8 cellular contexts compared by ENCODE assay signal in the genomic region with DNA sequence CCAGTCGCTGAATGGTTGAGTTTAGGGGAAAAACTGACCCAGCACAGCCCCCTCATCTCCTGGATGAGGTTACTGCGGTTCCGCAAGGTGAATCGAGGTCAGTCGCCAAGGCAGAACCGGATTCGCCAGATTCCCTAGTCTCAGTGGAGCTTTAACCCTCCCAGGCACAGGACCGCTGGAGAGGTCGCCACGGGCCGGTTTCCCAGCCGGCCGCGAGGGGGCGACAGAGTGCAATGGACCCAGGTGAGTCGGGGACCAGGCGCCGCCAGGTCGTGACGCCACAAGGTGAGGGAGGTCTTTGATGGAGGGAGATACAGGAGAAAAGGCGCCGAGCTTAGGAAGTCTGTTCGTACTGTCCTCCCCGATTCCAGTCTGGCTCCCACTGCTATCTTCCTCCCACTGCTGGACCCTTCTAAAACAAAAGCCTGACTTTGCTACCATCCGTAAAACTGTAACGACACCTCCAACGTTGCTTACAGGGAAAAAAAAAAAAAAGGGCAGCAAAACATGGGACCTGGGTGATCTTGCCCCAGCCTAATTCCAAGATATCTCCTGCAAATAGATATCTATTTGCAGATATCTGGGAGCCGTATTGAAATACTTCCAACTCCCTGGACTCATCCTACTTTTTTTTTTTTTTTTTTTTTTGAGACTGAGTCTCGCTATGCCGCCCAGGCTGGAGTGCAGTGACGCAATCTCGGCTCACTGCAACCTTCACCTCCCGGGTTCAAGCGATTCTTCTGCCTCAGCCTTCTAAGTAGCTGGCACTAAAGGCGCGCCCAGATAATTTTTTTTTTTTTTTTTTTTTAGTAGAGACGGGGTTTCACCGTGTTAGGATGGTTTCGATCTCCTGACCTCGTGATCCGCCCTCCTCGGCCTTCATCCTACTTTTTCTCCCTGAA. TPM values are rescaled to one million over a fixed set of nuclear protein-coding genes. Genes with fewer than 3 reads are reported as not detected.
DNase-seq lines count a peak whose midpoint lies in the region; ATAC-seq and TF ChIP-seq lines count a peak whose summit lies in the region.

No MANE protein-coding gene starts in this region.

- H3K4me3 ChIP-seq in right atrium auricular region: peak overlapping the region; percentile 96
- H3K4me3 ChIP-seq in upper lobe of right lung: peak overlapping the region; percentile 84

- intact Hi-C loops in upper lobe of right lung (cut with DNase I): no loop called here

- peak overlapping the region; percentile 97 for H3K27ac Mint-ChIP-seq in T-helper 1 cell treated with Interleukin-12 subunit alpha and Interleukin-12 subunit beta and Interleukin-4 antibody, amounts not matched to agents 30 μg/mL and 1 μg/mL, for 36 hours
- H3K27ac Mint-ChIP-seq in progenitor cell of endocrine pancreas: peak overlapping the region; percentile 98

- H3K36me3 Mint-ChIP-seq in T-helper 1 cell treated with Interleukin-12 subunit alpha and Interleukin-12 subunit beta and Interleukin-4 antibody, amounts not matched to agents 30 μg/mL and 1 μg/mL, for 36 hours (ENCODE audit: low read depth): no peaks in the 10 kb centered on the region
- no peaks in the 10 kb centered on the region for H3K36me3 Mint-ChIP-seq in progenitor cell of endocrine pancreas (ENCODE audit: insufficient read depth)

- peaks cover 45% of the 10 kb centered on the region for H3K4me1 Mint-ChIP-seq in T-helper 1 cell treated with Interleukin-12 subunit alpha and Interleukin-12 subunit beta and Interleukin-4 antibody, amounts not matched to agents 30 μg/mL and 1 μg/mL, for 36 hours (ENCODE audit: low read depth)
- peaks cover 22% of the 10 kb centered on the region for H3K4me1 Mint-ChIP-seq in progenitor cell of endocrine pancreas (ENCODE audit: low read depth)

- H3K4me1 ChIP-seq in right atrium auricular region: peaks cover 0 to 39% of the 10 kb centered on the region in 2 donors
- peaks cover 38% of the 10 kb centered on the region for H3K4me1 ChIP-seq in upper lobe of right lung

- H3K9me3 ChIP-seq in right atrium auricular region: no peaks in the 10 kb centered on the region
- H3K9me3 ChIP-seq in upper lobe of right lung: no peaks in the 10 kb centered on the region

- H3K9me3 Mint-ChIP-seq in T-helper 1 cell treated with Interleukin-12 subunit alpha and Interleukin-12 subunit beta and Interleukin-4 antibody, amounts not matched to agents 30 μg/mL and 1 μg/mL, for 36 hours: no peaks in the 10 kb centered on the region
- H3K9me3 Mint-ChIP-seq in progenitor cell of endocrine pancreas (ENCODE audit: low read depth): no peaks in the 10 kb centered on the region

- TF ChIP-seq CTCF in right atrium auricular region (IDR thresholded peaks at IDR 0.05) (peak; percentile 90 to 96), progenitor cell of endocrine pancreas (IDR thresholded peaks at IDR 0.05; ENCODE audit: unreplicated experiment) (peak; percentile 100), upper lobe of right lung (IDR thresholded peaks at IDR 0.05) (peak; percentile 97)

- peak; percentile 69 for ATAC-seq in upper lobe of right lung

- peak; percentile 65 for DNase-seq in SIG-M5 treated with dmso at 0.1 percent for 504 hours (lab: John Stamatoyannopoulos, UW; ENCODE audit: unreplicated experiment)
- no peak for DNase-seq in SIG-M5 (lab: John Stamatoyannopoulos, UW)
- peak; percentile 44 for DNase-seq in NCI-H1417 treated with DMSO at 0.1 percent for 48 hours (lab: John Stamatoyannopoulos, UW)
- DNase-seq in amniotic epithelial cell (ENCODE audit: low read depth): peak; percentile 49
- peak; percentile 75 for DNase-seq in right atrium auricular region (ENCODE audit: low spot score)
- DNase-seq in progenitor cell of endocrine pancreas (ENCODE audit: low spot score, unreplicated experiment): peak; percentile 98
- DNase-seq in upper lobe of right lung: peak; percentile 96

- H3K27me3 ChIP-seq in right atrium auricular region (no peaks in the 10 kb centered on the region), upper lobe of right lung (no peaks in the 10 kb centered on the region)

- H3K27me3 Mint-ChIP-seq in T-helper 1 cell treated with Interleukin-12 subunit alpha and Interleukin-12 subunit beta and Interleukin-4 antibody, amounts not matched to agents 30 μg/mL and 1 μg/mL, for 36 hours (ENCODE audit: low read depth): peaks cover 11% of the 10 kb centered on the region
- no peaks in the 10 kb centered on the region for H3K27me3 Mint-ChIP-seq in progenitor cell of endocrine pancreas

- H3K27ac ChIP-seq in right atrium auricular region (peak overlapping the region; percentile 94 to 95), upper lobe of right lung (peak overlapping the region; percentile 97)

- H3K4me3 Mint-ChIP-seq in T-helper 1 cell treated with Interleukin-12 subunit alpha and Interleukin-12 subunit beta and Interleukin-4 antibody, amounts not matched to agents 30 μg/mL and 1 μg/mL, for 36 hours: peak overlapping the region; percentile 84
- H3K4me3 Mint-ChIP-seq in progenitor cell of endocrine pancreas (ENCODE audit: low read depth): peak overlapping the region; percentile 92

- no peaks in the 10 kb centered on the region for H3K36me3 ChIP-seq in right atrium auricular region
- H3K36me3 ChIP-seq in upper lobe of right lung: no peaks in the 10 kb centered on the region

RNA-seq across cellular contexts. Expression of a gene that starts 1.4 kb away (rescaled TPM):
- total RNA-seq in right atrium auricular region: 10 to 100 TPM; 17.7 to 29.0 TPM
- 121 and 132 TPM in 2 replicates for total RNA-seq in progenitor cell of endocrine pancreas
- total RNA-seq in upper lobe of right lung: 64.4 TPM

RNA-seq across cellular contexts. Expression of a gene that starts 27.4 kb away (rescaled TPM):
- total RNA-seq in right atrium auricular region (not detected), progenitor cell of endocrine pancreas (2.7 and 4.3 TPM in 2 replicates), upper lobe of right lung (2.5 TPM)

RNA-seq across cellular contexts. Expression of a gene that starts 32.2 kb away (rescaled TPM):
- total RNA-seq in right atrium auricular region (1 to 10 TPM; 1.5 to 4.0 TPM), progenitor cell of endocrine pancreas (25.4 and 27.4 TPM in 2 replicates), upper lobe of right lung (28.3 TPM)

RNA-seq across cellular contexts. Expression of a gene that starts 47.0 kb away (rescaled TPM):
- total RNA-seq in right atrium auricular region (10 to 100 TPM; 20.7 to 34.8 TPM), progenitor cell of endocrine pancreas (52.6 TPM in 2 replicates), upper lobe of right lung (73.9 TPM)

RNA-seq across cellular contexts. Expression of a gene that starts 51.3 kb away (rescaled TPM):
- 10 to 100 TPM; 15.7 to 32.0 TPM for total RNA-seq in right atrium auricular region
- total RNA-seq in progenitor cell of endocrine pancreas: 16.8 and 17.7 TPM in 2 replicates
- 6.1 TPM for total RNA-seq in upper lobe of right lung
